Comparison of ENCODE assay signal across 24 cellular contexts in genomic region chr17:79002291-79002690, GRCh38. TPM values are rescaled to one million over a fixed set of nuclear protein-coding genes. Genes with fewer than 3 reads are reported as not detected.
DNase-seq lines count a peak whose midpoint lies in the region; ATAC-seq and TF ChIP-seq lines count a peak whose summit lies in the region.
"Had no signal": no experiment of that assay in that cellular context is flagged by ENCODE, and none has a peak within 500 bp of the region (broad histone marks: within the 10 kb centered on the region; RNA-seq: fewer than 3 reads in every experiment).

No MANE protein-coding gene starts in this region.

- H3K9me3 ChIP-seq in naive thymus-derived CD4-positive, alpha-beta T cell (ENCODE audit: control insufficient read depth in 2 of 3, low read length in 3 of 3) = no peaks in the 10 kb centered on the region
- H3K9me3 ChIP-seq in testis = no peaks in the 10 kb centered on the region
- H3K9me3 ChIP-seq: esophagus squamous epithelium, gastroesophageal sphincter had no signal

- POLR2A ChIA-PET in naive thymus-derived CD4-positive, alpha-beta T cell (lab: Charles Lee) = interaction anchor here (1.0 kb wide), 1 partner anchor 19 kb away, joined by 4 read pairs; no protein-coding TSS in a partner anchor

- no peak overlapping the region for H3K4me3 Mint-ChIP-seq in activated naive CD8-positive, alpha-beta T cell
- H3K4me3 Mint-ChIP-seq in activated naive CD8-positive, alpha-beta T cell treated with anti-CD3 and anti-CD28 coated beads for 36 hours = no peak overlapping the region
- H3K4me3 Mint-ChIP-seq in activated T-helper 17 cell treated with anti-CD3 and anti-CD28 coated beads, Interleukin-2, amount 50 U/mL, for 72 hours = no peak overlapping the region
- no peak overlapping the region for H3K4me3 Mint-ChIP-seq in naive thymus-derived CD4-positive, alpha-beta T cell
- H3K4me3 Mint-ChIP-seq in glutamatergic neuron (ENCODE audit: unreplicated experiment) = no peak overlapping the region
- H3K4me3 Mint-ChIP-seq: activated CD4-positive, alpha-beta T cell treated with anti-CD3 and anti-CD28 coated beads, Interleukin-2, amount 10 ng/mL, durations not matched to agents 24 days and 14 days had no signal

- DNase-seq in activated naive CD8-positive, alpha-beta T cell treated with anti-CD3 and anti-CD28 coated beads for 36 hours = no peak
- DNase-seq in naive thymus-derived CD4-positive, alpha-beta T cell = no peak
- peak; percentile 11 for DNase-seq in testis
- DNase-seq in glutamatergic neuron = no peak
- DNase-seq in stimulated activated naive CD8-positive, alpha-beta T cell treated with anti-CD3 and anti-CD28 coated beads, Interleukin-15, Interleukin-2, amounts not matched to agents 100 U/mL and 50 U/mL, for 24 hours = no peak
- DNase-seq in germinal center (ENCODE audit: low spot score) = no peak
- DNase-seq: ACHN; activated CD4-positive, alpha-beta T cell treated with anti-CD3 and anti-CD28 coated beads, Interleukin-2, amount 10 ng/mL, durations not matched to agents 24 days and 14 days; activated gamma-delta T cell treated with Interleukin-2 at 50 U/mL for 16 hours; C1 segment of cervical spinal cord; DMS53; effector CD4-positive, alpha-beta T cell; esophagus squamous epithelium; IMR-90; MM.1S; NCI-H2171 treated with DMSO at 0.1 percent for 48 hours; SHP77; stimulated activated CD4-positive, alpha-beta T cell treated with anti-CD3 and anti-CD28 coated beads, Interleukin-12 subunit alpha, Interleukin-12 subunit beta, amount 100 ng/mL, for 4 hours; stimulated activated CD8-positive, alpha-beta memory T cell treated with anti-CD3 and anti-CD28 coated beads, Interleukin-4, amount 100 ng/mL, for 48 hours had no signal

- H3K27ac ChIP-seq in naive thymus-derived CD4-positive, alpha-beta T cell (ENCODE audit: low read depth, low read length) = no peak overlapping the region
- H3K27ac ChIP-seq in testis = no peak overlapping the region
- H3K27ac ChIP-seq: esophagus squamous epithelium, gastroesophageal sphincter, HL-60 had no signal

- no peak for TF ChIP-seq POLR2A in testis (IDR thresholded peaks at IDR 0.05)

- peaks cover 9 to 23% of the 10 kb centered on the region in 2 donors for H3K4me1 ChIP-seq in naive thymus-derived CD4-positive, alpha-beta T cell (ENCODE audit: control insufficient read depth in 2 of 2, insufficient read depth in 2 of 2, low read length in 2 of 2)
- peaks cover 27% of the 10 kb centered on the region for H3K4me1 ChIP-seq in testis

- intact Hi-C loops in naive thymus-derived CD4-positive, alpha-beta T cell (cut with micrococcal nuclease) = no loop called here
- intact Hi-C loops in testis (cut with DNase I; ENCODE audit: low total_unique reads) = no loop called here

- no peaks in the 10 kb centered on the region for H3K36me3 Mint-ChIP-seq in activated naive CD8-positive, alpha-beta T cell
- H3K36me3 Mint-ChIP-seq in activated naive CD8-positive, alpha-beta T cell treated with anti-CD3 and anti-CD28 coated beads for 36 hours = peaks cover 8% of the 10 kb centered on the region
- peaks cover 63% of the 10 kb centered on the region for H3K36me3 Mint-ChIP-seq in activated T-helper 17 cell treated with anti-CD3 and anti-CD28 coated beads, Interleukin-2, amount 50 U/mL, for 72 hours (ENCODE audit: low read depth)
- peaks cover 0 to 13% (median 4%) of the 10 kb centered on the region in 5 donors for H3K36me3 Mint-ChIP-seq in naive thymus-derived CD4-positive, alpha-beta T cell
- peaks cover 4% of the 10 kb centered on the region for H3K36me3 Mint-ChIP-seq in glutamatergic neuron (ENCODE audit: unreplicated experiment)

- peaks cover 30% of the 10 kb centered on the region for H3K4me1 Mint-ChIP-seq in activated naive CD8-positive, alpha-beta T cell (ENCODE audit: low read depth)
- H3K4me1 Mint-ChIP-seq in activated naive CD8-positive, alpha-beta T cell treated with anti-CD3 and anti-CD28 coated beads for 36 hours = peaks cover 17% of the 10 kb centered on the region
- peaks cover 12% of the 10 kb centered on the region for H3K4me1 Mint-ChIP-seq in activated T-helper 17 cell treated with anti-CD3 and anti-CD28 coated beads, Interleukin-2, amount 50 U/mL, for 72 hours
- H3K4me1 Mint-ChIP-seq in naive thymus-derived CD4-positive, alpha-beta T cell = peaks cover 14 to 45% (median 37%) of the 10 kb centered on the region in 7 donors
- H3K4me1 Mint-ChIP-seq in glutamatergic neuron (ENCODE audit: low read depth, unreplicated experiment) = peaks cover 3% of the 10 kb centered on the region

- H3K36me3 ChIP-seq in naive thymus-derived CD4-positive, alpha-beta T cell (ENCODE audit: control insufficient read depth in 2 of 3, insufficient read depth in 3 of 3, low read length in 3 of 3) = peaks cover 0 to 53% (median 0%) of the 10 kb centered on the region in 3 experiments
- H3K36me3 ChIP-seq in testis (ENCODE audit: low read depth, missing control alignments) = no peaks in the 10 kb centered on the region

- peak overlapping the region; percentile 34 for H3K27ac Mint-ChIP-seq in activated naive CD8-positive, alpha-beta T cell
- H3K27ac Mint-ChIP-seq in activated naive CD8-positive, alpha-beta T cell treated with anti-CD3 and anti-CD28 coated beads for 36 hours = no peak overlapping the region
- peak overlapping the region; percentile 28 for H3K27ac Mint-ChIP-seq in activated T-helper 17 cell treated with anti-CD3 and anti-CD28 coated beads, Interleukin-2, amount 50 U/mL, for 72 hours
- peak overlapping the region in 5 of 9 donors; percentile 18 to 64 (median 59) for H3K27ac Mint-ChIP-seq in naive thymus-derived CD4-positive, alpha-beta T cell
- H3K27ac Mint-ChIP-seq in glutamatergic neuron (ENCODE audit: unreplicated experiment) = no peak overlapping the region
- H3K27ac Mint-ChIP-seq: activated CD4-positive, alpha-beta T cell treated with anti-CD3 and anti-CD28 coated beads, Interleukin-2, amount 10 ng/mL, durations not matched to agents 24 days and 14 days had no signal

- H3K27me3 Mint-ChIP-seq in activated naive CD8-positive, alpha-beta T cell = no peaks in the 10 kb centered on the region
- no peaks in the 10 kb centered on the region for H3K27me3 Mint-ChIP-seq in activated naive CD8-positive, alpha-beta T cell treated with anti-CD3 and anti-CD28 coated beads for 36 hours
- H3K27me3 Mint-ChIP-seq in activated T-helper 17 cell treated with anti-CD3 and anti-CD28 coated beads, Interleukin-2, amount 50 U/mL, for 72 hours = no peaks in the 10 kb centered on the region
- no peaks in the 10 kb centered on the region for H3K27me3 Mint-ChIP-seq in naive thymus-derived CD4-positive, alpha-beta T cell
- peaks cover 16% of the 10 kb centered on the region for H3K27me3 Mint-ChIP-seq in glutamatergic neuron (ENCODE audit: unreplicated experiment)
- H3K27me3 Mint-ChIP-seq: activated CD4-positive, alpha-beta T cell treated with anti-CD3 and anti-CD28 coated beads, Interleukin-2, amount 10 ng/mL, durations not matched to agents 24 days and 14 days had no signal

- H3K9me3 Mint-ChIP-seq in activated naive CD8-positive, alpha-beta T cell (ENCODE audit: low read depth) = no peaks in the 10 kb centered on the region
- H3K9me3 Mint-ChIP-seq in activated naive CD8-positive, alpha-beta T cell treated with anti-CD3 and anti-CD28 coated beads for 36 hours = no peaks in the 10 kb centered on the region
- no peaks in the 10 kb centered on the region for H3K9me3 Mint-ChIP-seq in activated T-helper 17 cell treated with anti-CD3 and anti-CD28 coated beads, Interleukin-2, amount 50 U/mL, for 72 hours
- no peaks in the 10 kb centered on the region for H3K9me3 Mint-ChIP-seq in naive thymus-derived CD4-positive, alpha-beta T cell
- H3K9me3 Mint-ChIP-seq in glutamatergic neuron (ENCODE audit: unreplicated experiment) = peaks cover 3% of the 10 kb centered on the region
- H3K9me3 Mint-ChIP-seq: activated CD4-positive, alpha-beta T cell treated with anti-CD3 and anti-CD28 coated beads, Interleukin-2, amount 10 ng/mL, durations not matched to agents 24 days and 14 days had no signal

- TF ChIP-seq CTCF in testis (IDR thresholded peaks at IDR 0.05) = no peak
- no peak for TF ChIP-seq CTCF in glutamatergic neuron (IDR thresholded peaks at IDR 0.05; ENCODE audit: partially characterized antibody, unreplicated experiment)

- CTCF ChIA-PET in naive thymus-derived CD4-positive, alpha-beta T cell (lab: Charles Lee) = interaction anchor here (0.5 kb wide), 1 partner anchor 18 kb away, joined by 4 read pairs; no protein-coding TSS in a partner anchor

- no peak overlapping the region for H3K4me3 ChIP-seq in naive thymus-derived CD4-positive, alpha-beta T cell (ENCODE audit: low read length)
- H3K4me3 ChIP-seq in testis = no peak overlapping the region
- H3K4me3 ChIP-seq: esophagus squamous epithelium, gastroesophageal sphincter, GM12878 had no signal

- no peaks in the 10 kb centered on the region for H3K27me3 ChIP-seq in naive thymus-derived CD4-positive, alpha-beta T cell (ENCODE audit: control insufficient read depth in 2 of 2, insufficient read depth in 2 of 2, low read length in 2 of 2)
- no peaks in the 10 kb centered on the region for H3K27me3 ChIP-seq in testis
- H3K27me3 ChIP-seq: esophagus squamous epithelium, gastroesophageal sphincter had no signal

- ATAC-seq in activated T-helper 17 cell treated with anti-CD3 and anti-CD28 coated beads, Interleukin-2, amount 50 U/mL, for 72 hours (replicated peaks) = no peak
- ATAC-seq in naive thymus-derived CD4-positive, alpha-beta T cell = no peak
- no peak for ATAC-seq in stimulated activated naive CD8-positive, alpha-beta T cell treated with anti-CD3 and anti-CD28 coated beads, Interleukin-15, Interleukin-2, amounts not matched to agents 100 U/mL and 50 U/mL, for 24 hours
- ATAC-seq: gastroesophageal sphincter, GM12878 had no signal

- 93 to 94% methylated on average over 7 to 14 of the region's 14 CpGs for WGBS in testis, 2 donors

RNA-seq across cellular contexts. Expression of gene CANT1, which starts 7.3 kb away (rescaled TPM):
- total RNA-seq in activated naive CD8-positive, alpha-beta T cell treated with anti-CD3 and anti-CD28 coated beads for 36 hours = 10 to 100 TPM; 39.3 to 43.1 TPM
- 10 to 100 TPM; 67.8 to 73.8 TPM for total RNA-seq in activated T-helper 17 cell treated with anti-CD3 and anti-CD28 coated beads, Interleukin-2, amount 50 U/mL, for 72 hours
- total RNA-seq in naive thymus-derived CD4-positive, alpha-beta T cell = 10 to 100 TPM; 40.1 to 82.2 (median 43.0) TPM
- polyA plus RNA-seq in naive thymus-derived CD4-positive, alpha-beta T cell = 10 to 100 TPM; 11.2 to 11.4 TPM
- total RNA-seq in testis (10 to 100 TPM; 60.6 to 64.1 TPM), glutamatergic neuron (ENCODE audit: unreplicated experiment) (33.3 TPM)
- 80.5 TPM for polyA plus RNA-seq in testis (ENCODE audit: insufficient read depth, low read depth, low replicate concordance)

RNA-seq across cellular contexts. Expression of gene C1QTNF1, which starts 21.7 kb away (rescaled TPM):
- total RNA-seq in activated naive CD8-positive, alpha-beta T cell treated with anti-CD3 and anti-CD28 coated beads for 36 hours = under 1 TPM; 0.12 to 0.14 TPM
- not detected for total RNA-seq in activated T-helper 17 cell treated with anti-CD3 and anti-CD28 coated beads, Interleukin-2, amount 50 U/mL, for 72 hours
- total RNA-seq in naive thymus-derived CD4-positive, alpha-beta T cell = under 1 TPM in 1 of 5 experiments, not detected in 4; 0.10 TPM
- polyA plus RNA-seq in naive thymus-derived CD4-positive, alpha-beta T cell = not detected
- total RNA-seq in testis = 1 to 10 TPM; 9.1 to 9.8 TPM
- polyA plus RNA-seq in testis (ENCODE audit: insufficient read depth, low read depth, low replicate concordance) = 22.5 TPM
- total RNA-seq in glutamatergic neuron (ENCODE audit: unreplicated experiment) = 0.15 TPM
- total RNA-seq: activated CD4-positive, alpha-beta T cell treated with anti-CD3 and anti-CD28 coated beads, Interleukin-2, amount 10 ng/mL, durations not matched to agents 24 days and 14 days had no signal

RNA-seq across cellular contexts. Expression of gene LGALS3BP, which starts 22.6 kb away (rescaled TPM):
- total RNA-seq in activated naive CD8-positive, alpha-beta T cell treated with anti-CD3 and anti-CD28 coated beads for 36 hours = 10 to 100 TPM; 86.8 to 89.7 TPM
- total RNA-seq in activated T-helper 17 cell treated with anti-CD3 and anti-CD28 coated beads, Interleukin-2, amount 50 U/mL, for 72 hours = 10 to 100 TPM; 44.8 to 48.2 TPM
- 100 to 1,000 TPM in 1 of 5 experiments, 10 to 100 TPM in 4; 44.7 to 267 (median 53.9) TPM for total RNA-seq in naive thymus-derived CD4-positive, alpha-beta T cell
- polyA plus RNA-seq in naive thymus-derived CD4-positive, alpha-beta T cell = 100 to 1,000 TPM; 116 to 122 TPM
- total RNA-seq in testis (100 to 1,000 TPM; 498 to 845 TPM), glutamatergic neuron (ENCODE audit: unreplicated experiment) (30.3 TPM)
- 328 TPM for polyA plus RNA-seq in testis (ENCODE audit: insufficient read depth, low read depth, low replicate concordance)

Comparison
In these comparisons a context has a peak if more than half of its experiments do, and no peak if none do; other contexts are left out.
1. H3K27ac Mint-ChIP-seq: peak in activated naive CD8-positive, alpha-beta T cell (single experiment), activated T-helper 17 cell treated with anti-CD3 and anti-CD28 coated beads, Interleukin-2, amount 50 U/mL, for 72 hours (single experiment) and naive thymus-derived CD4-positive, alpha-beta T cell (5 of 9); none in activated naive CD8-positive, alpha-beta T cell treated with anti-CD3 and anti-CD28 coated beads for 36 hours (single experiment) and glutamatergic neuron (single experiment).